Comparison of ENCODE assay signal across 2 cellular contexts in the genomic region with DNA sequence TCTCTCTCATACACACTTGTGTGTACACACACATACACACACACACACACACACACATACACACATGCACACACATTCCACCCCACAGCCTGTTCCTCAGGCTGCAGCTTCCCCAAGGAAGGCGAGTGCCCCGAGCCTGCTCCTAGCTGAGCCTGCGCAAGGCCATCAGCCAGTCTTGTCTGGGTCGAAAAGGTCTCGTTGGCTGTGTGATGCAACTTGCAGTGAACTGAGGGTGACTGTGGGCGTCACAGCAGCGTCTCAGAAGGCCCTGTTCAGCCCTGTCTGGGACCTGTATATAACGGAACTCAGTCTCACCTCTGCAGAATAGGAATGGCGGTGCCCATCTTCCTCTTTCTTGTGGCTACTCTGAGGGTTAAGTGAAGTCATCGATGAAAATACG.
TF ChIP-seq lines count a peak whose summit lies in the region.

No MANE protein-coding gene starts in this region.

TF ChIP-seq in HepG2, 621 proteins besides CTCF, POLR2A, EP300 and RAD21 (continued from another document and continues in another):
- TF ChIP-seq, protein P1, sequence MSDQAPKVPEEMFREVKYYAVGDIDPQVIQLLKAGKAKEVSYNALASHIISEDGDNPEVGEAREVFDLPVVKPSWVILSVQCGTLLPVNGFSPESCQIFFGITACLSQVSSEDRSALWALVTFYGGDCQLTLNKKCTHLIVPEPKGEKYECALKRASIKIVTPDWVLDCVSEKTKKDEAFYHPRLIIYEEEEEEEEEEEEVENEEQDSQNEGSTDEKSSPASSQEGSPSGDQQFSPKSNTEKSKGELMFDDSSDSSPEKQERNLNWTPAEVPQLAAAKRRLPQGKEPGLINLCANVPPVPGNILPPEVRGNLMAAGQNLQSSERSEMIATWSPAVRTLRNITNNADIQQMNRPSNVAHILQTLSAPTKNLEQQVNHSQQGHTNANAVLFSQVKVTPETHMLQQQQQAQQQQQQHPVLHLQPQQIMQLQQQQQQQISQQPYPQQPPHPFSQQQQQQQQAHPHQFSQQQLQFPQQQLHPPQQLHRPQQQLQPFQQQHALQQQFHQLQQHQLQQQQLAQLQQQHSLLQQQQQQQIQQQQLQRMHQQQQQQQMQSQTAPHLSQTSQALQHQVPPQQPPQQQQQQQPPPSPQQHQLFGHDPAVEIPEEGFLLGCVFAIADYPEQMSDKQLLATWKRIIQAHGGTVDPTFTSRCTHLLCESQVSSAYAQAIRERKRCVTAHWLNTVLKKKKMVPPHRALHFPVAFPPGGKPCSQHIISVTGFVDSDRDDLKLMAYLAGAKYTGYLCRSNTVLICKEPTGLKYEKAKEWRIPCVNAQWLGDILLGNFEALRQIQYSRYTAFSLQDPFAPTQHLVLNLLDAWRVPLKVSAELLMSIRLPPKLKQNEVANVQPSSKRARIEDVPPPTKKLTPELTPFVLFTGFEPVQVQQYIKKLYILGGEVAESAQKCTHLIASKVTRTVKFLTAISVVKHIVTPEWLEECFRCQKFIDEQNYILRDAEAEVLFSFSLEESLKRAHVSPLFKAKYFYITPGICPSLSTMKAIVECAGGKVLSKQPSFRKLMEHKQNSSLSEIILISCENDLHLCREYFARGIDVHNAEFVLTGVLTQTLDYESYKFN (CRISPR knock-in tag; conservative IDR thresholded peaks at IDR 0.05), result no peak
- TF ChIP-seq RARA (CRISPR knock-in tag; IDR thresholded peaks at IDR 0.05) (no peak), NCOR1 (IDR thresholded peaks at IDR 0.05; ENCODE audit: borderline replicate concordance, low read length) (no peak), TEAD2 (CRISPR knock-in tag; IDR thresholded peaks at IDR 0.05) (no peak), HHEX (CRISPR knock-in tag; IDR thresholded peaks at IDR 0.05) (no peak), MEIS1 (CRISPR knock-in tag; IDR thresholded peaks at IDR 0.05; ENCODE audit: borderline replicate concordance) (no peak), HNF4A (CRISPR knock-in tag; IDR thresholded peaks at IDR 0.05) (no peak), ZFP41 (CRISPR knock-in tag; IDR thresholded peaks at IDR 0.05; ENCODE audit: borderline replicate concordance) (no peak), YY1 (IDR thresholded peaks at IDR 0.05; ENCODE audit: insufficient read depth, insufficient replicate concordance, low read depth, low read length) (no peak), CBX2 (IDR thresholded peaks at IDR 0.05; ENCODE audit: low read depth, low read length) (no peak), CBX2 (CRISPR knock-in tag; IDR thresholded peaks at IDR 0.05; ENCODE audit: low read depth) (no peak), ZNF644 (CRISPR knock-in tag; IDR thresholded peaks at IDR 0.05; ENCODE audit: low read depth) (no peak), KAT2B (IDR thresholded peaks at IDR 0.05; ENCODE audit: borderline replicate concordance, low read depth, low read length) (no peak), ZNF343 (CRISPR knock-in tag; IDR thresholded peaks at IDR 0.05) (no peak)
- TF ChIP-seq, protein P2, sequence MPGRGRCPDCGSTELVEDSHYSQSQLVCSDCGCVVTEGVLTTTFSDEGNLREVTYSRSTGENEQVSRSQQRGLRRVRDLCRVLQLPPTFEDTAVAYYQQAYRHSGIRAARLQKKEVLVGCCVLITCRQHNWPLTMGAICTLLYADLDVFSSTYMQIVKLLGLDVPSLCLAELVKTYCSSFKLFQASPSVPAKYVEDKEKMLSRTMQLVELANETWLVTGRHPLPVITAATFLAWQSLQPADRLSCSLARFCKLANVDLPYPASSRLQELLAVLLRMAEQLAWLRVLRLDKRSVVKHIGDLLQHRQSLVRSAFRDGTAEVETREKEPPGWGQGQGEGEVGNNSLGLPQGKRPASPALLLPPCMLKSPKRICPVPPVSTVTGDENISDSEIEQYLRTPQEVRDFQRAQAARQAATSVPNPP (CRISPR knock-in tag; IDR thresholded peaks at IDR 0.05), result no peak
- TF ChIP-seq, protein P3, sequence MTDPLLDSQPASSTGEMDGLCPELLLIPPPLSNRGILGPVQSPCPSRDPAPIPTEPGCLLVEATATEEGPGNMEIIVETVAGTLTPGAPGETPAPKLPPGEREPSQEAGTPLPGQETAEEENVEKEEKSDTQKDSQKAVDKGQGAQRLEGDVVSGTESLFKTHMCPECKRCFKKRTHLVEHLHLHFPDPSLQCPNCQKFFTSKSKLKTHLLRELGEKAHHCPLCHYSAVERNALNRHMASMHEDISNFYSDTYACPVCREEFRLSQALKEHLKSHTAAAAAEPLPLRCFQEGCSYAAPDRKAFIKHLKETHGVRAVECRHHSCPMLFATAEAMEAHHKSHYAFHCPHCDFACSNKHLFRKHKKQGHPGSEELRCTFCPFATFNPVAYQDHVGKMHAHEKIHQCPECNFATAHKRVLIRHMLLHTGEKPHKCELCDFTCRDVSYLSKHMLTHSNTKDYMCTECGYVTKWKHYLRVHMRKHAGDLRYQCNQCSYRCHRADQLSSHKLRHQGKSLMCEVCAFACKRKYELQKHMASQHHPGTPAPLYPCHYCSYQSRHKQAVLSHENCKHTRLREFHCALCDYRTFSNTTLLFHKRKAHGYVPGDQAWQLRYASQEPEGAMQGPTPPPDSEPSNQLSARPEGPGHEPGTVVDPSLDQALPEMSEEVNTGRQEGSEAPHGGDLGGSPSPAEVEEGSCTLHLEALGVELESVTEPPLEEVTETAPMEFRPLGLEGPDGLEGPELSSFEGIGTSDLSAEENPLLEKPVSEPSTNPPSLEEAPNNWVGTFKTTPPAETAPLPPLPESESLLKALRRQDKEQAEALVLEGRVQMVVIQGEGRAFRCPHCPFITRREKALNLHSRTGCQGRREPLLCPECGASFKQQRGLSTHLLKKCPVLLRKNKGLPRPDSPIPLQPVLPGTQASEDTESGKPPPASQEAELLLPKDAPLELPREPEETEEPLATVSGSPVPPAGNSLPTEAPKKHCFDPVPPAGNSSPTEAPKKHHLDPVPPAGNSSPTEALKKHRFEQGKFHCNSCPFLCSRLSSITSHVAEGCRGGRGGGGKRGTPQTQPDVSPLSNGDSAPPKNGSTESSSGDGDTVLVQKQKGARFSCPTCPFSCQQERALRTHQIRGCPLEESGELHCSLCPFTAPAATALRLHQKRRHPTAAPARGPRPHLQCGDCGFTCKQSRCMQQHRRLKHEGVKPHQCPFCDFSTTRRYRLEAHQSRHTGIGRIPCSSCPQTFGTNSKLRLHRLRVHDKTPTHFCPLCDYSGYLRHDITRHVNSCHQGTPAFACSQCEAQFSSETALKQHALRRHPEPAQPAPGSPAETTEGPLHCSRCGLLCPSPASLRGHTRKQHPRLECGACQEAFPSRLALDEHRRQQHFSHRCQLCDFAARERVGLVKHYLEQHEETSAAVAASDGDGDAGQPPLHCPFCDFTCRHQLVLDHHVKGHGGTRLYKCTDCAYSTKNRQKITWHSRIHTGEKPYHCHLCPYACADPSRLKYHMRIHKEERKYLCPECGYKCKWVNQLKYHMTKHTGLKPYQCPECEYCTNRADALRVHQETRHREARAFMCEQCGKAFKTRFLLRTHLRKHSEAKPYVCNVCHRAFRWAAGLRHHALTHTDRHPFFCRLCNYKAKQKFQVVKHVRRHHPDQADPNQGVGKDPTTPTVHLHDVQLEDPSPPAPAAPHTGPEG (CRISPR knock-in tag; IDR thresholded peaks at IDR 0.05), result no peak

TF ChIP-seq in GM12878, 131 proteins besides CTCF, POLR2A, EP300 and RAD21:
- TF ChIP-seq, protein P4, sequence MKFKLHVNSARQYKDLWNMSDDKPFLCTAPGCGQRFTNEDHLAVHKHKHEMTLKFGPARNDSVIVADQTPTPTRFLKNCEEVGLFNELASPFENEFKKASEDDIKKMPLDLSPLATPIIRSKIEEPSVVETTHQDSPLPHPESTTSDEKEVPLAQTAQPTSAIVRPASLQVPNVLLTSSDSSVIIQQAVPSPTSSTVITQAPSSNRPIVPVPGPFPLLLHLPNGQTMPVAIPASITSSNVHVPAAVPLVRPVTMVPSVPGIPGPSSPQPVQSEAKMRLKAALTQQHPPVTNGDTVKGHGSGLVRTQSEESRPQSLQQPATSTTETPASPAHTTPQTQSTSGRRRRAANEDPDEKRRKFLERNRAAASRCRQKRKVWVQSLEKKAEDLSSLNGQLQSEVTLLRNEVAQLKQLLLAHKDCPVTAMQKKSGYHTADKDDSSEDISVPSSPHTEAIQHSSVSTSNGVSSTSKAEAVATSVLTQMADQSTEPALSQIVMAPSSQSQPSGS (IDR thresholded peaks at IDR 0.05; ENCODE audit: low read length), result no peak
- TF ChIP-seq, protein P5, sequence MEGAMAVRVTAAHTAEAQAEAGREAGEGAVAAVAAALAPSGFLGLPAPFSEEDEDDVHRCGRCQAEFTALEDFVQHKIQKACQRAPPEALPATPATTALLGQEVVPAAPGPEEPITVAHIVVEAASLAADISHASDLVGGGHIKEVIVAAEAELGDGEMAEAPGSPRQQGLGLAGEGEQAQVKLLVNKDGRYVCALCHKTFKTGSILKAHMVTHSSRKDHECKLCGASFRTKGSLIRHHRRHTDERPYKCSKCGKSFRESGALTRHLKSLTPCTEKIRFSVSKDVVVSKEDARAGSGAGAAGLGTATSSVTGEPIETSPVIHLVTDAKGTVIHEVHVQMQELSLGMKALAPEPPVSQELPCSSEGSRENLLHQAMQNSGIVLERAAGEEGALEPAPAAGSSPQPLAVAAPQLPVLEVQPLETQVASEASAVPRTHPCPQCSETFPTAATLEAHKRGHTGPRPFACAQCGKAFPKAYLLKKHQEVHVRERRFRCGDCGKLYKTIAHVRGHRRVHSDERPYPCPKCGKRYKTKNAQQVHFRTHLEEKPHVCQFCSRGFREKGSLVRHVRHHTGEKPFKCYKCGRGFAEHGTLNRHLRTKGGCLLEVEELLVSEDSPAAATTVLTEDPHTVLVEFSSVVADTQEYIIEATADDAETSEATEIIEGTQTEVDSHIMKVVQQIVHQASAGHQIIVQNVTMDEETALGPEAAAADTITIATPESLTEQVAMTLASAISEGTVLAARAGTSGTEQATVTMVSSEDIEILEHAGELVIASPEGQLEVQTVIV (IDR thresholded peaks at IDR 0.05; ENCODE audit: borderline replicate concordance, partially characterized antibody), result no peak
- TF ChIP-seq ZSCAN29 (IDR thresholded peaks at IDR 0.05), result no peak
TF ChIP-seq in GM12878: peak in this region for 0.
